ENCODE assay signal across 4 cellular contexts in genomic region chr2:5748391-5748790, GRCh38. TPM values are rescaled to one million over a fixed set of nuclear protein-coding genes. Genes with fewer than 3 reads are reported as not detected.
"Had no signal": no experiment of that assay in that cellular context is flagged by ENCODE, and none has a peak within 500 bp of the region (broad histone marks: within the 10 kb centered on the region; RNA-seq: fewer than 3 reads in every experiment).

No MANE protein-coding gene starts in this region.

- H3K4me3 ChIP-seq: GM12878 had no signal

- ATAC-seq: GM12878 had no signal

- DNase-seq: GDM1, GF-D8 had no signal

RNA-seq across cellular contexts. Expression of gene SOX11, which starts 56.2 kb away (rescaled TPM):
- total RNA-seq: G401 had no signal
